Comparison of ENCODE assay signal across 8 cellular contexts in the genomic region with DNA sequence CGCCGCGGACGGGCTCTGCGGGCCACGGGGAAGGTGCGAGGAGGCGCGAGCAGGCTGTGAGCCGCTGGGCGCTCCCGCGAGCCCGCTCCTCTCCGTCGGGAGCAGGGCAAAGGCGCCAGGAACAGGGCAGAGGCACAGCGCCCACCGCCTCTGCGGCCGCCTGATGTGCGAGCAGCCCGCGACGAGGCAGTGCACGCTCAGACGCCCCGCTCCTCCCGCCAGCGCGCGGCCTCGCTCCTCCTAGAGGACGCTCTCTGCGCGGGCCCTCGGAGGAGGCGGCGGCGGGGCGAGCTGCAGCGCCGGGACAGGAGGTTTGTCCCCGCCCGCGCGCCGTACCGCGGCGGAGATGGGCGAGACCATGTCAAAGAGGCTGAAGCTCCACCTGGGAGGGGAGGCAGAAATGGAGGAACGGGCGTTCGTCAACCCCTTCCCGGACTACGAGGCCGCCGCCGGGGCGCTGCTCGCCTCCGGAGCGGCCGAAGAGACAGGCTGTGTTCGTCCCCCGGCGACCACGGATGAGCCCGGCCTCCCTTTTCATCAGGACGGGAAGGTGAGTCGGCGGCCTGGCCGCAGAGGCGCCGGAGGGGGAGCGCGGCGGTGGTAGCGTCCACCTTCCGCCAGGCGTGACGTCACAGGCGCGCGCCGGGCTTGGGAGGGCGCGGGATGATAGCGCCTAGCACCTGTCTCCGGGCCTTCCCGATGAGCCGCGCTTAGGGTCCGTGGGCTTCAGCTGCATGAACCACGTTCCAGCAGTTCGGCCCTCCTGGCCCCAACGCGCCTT. TPM values are rescaled to one million over a fixed set of nuclear protein-coding genes. Genes with fewer than 3 reads are reported as not detected.
DNase-seq lines count a peak whose midpoint lies in the region; ATAC-seq and TF ChIP-seq lines count a peak whose summit lies in the region.

No MANE protein-coding gene starts in this region.

- ATAC-seq in DND-41 (ENCODE audit: insufficient read depth, low read depth) = peak; percentile 82
- ATAC-seq in GM21737 (IDR thresholded peaks at IDR 0.05; ENCODE audit: unreplicated experiment) = peak; percentile 82
- ATAC-seq in Panc1 = peak; percentile 94
- ATAC-seq in naive B cell (ENCODE audit: low read depth in 2 of 2) = peak; percentile 77 to 83
- ATAC-seq in stimulated activated effector memory CD8-positive, alpha-beta T cell treated with anti-CD3 and anti-CD28 coated beads, Interleukin-12 subunit alpha, Interleukin-12 subunit beta, amount 100 ng/mL, for 72 hours = peak; percentile 92

- no TSS peak for BruUV-seq in Panc1 (replicated peaks; lab: Mats Ljungman, UMichigan)

- TF ChIP-seq CTCF in DND-41 (IDR thresholded peaks at IDR 0.05; ENCODE audit: borderline replicate concordance, extremely low read depth, low read length, poor library complexity, severe bottlenecking) = peak; percentile 41
- peak; percentile 57 for TF ChIP-seq CTCF in Panc1 (IDR thresholded peaks at IDR 0.05)

- H3K79me2 ChIP-seq in DND-41 (ENCODE audit: insufficient read depth, low read length) = peaks cover 3% of the 10 kb centered on the region

- peaks cover 0 to 1% (median 0%) of the 10 kb centered on the region in 7 donors for H3K9me3 Mint-ChIP-seq in naive B cell
- no peaks in the 10 kb centered on the region for H3K9me3 Mint-ChIP-seq in stimulated activated effector memory CD8-positive, alpha-beta T cell treated with anti-CD3 and anti-CD28 coated beads, Interleukin-12 subunit alpha, Interleukin-12 subunit beta, amount 100 ng/mL, for 72 hours

- H3K36me3 ChIP-seq in DND-41 (ENCODE audit: insufficient read depth, low read length) (no peaks in the 10 kb centered on the region; the same call in 1 of the 2 replicates), Panc1 (ENCODE audit: control insufficient read depth, insufficient read depth, low read length) (peaks cover 5% of the 10 kb centered on the region; the same call in 1 of the 2 replicates)

- POLR2A ChIA-PET in Panc1 (lab: Charles Lee) = interaction anchor here (0.5 to 0.7 kb wide), 2 partner anchors 43 to 207 kb away, joined by 4 to 9 read pairs; no protein-coding TSS in a partner anchor

- H3K9ac ChIP-seq in DND-41 (ENCODE audit: low read depth, low read length) = peak overlapping the region; percentile 94

- H3K27me3 ChIP-seq in DND-41 (ENCODE audit: insufficient read depth, low read length, poor library complexity) = no peaks in the 10 kb centered on the region
- H3K27me3 ChIP-seq in Panc1 (ENCODE audit: control insufficient read depth, insufficient read depth, low read length) = no peaks in the 10 kb centered on the region

- no peaks in the 10 kb centered on the region for H4K20me1 ChIP-seq in DND-41 (ENCODE audit: insufficient read depth, low read length)

- H3K27me3 Mint-ChIP-seq in naive B cell = no peaks in the 10 kb centered on the region

- H3K9me3 ChIP-seq in DND-41 (ENCODE audit: insufficient read depth, low read length, severe bottlenecking) (no peaks in the 10 kb centered on the region), Panc1 (ENCODE audit: control insufficient read depth, insufficient read depth, low read depth, low read length) (no peaks in the 10 kb centered on the region)

- peak; percentile 94 for DNase-seq in DND-41
- peak; percentile 91 for DNase-seq in KG1 (lab: John Stamatoyannopoulos, UW)
- DNase-seq in Panc1 (ENCODE audit: low read depth, low spot score) = peak; percentile 74
- DNase-seq in activated T-helper 1 cell treated with Interleukin-2 at 50 U/mL for 16 hours (ENCODE audit: low read depth) = peak; percentile 94
- peak; percentile 99 for DNase-seq in fibroblast of gingiva (ENCODE audit: low read depth)
- DNase-seq in naive B cell = peak; percentile 98
- peak; percentile 97 to 99 for DNase-seq in stimulated activated effector memory CD8-positive, alpha-beta T cell treated with anti-CD3 and anti-CD28 coated beads, Interleukin-12 subunit alpha, Interleukin-12 subunit beta, amount 100 ng/mL, for 72 hours (ENCODE audit: low spot score in 2 of 2)

- in situ Hi-C loops in Panc1 (cut with HindIII; ENCODE audit: low pct_unique_long_range_greater_than_20kb, low sequenced_read_pairs) = no loop called here

- peak overlapping the region; percentile 98 to 99 (median 98) for H3K27ac Mint-ChIP-seq in naive B cell
- H3K27ac Mint-ChIP-seq in stimulated activated effector memory CD8-positive, alpha-beta T cell treated with anti-CD3 and anti-CD28 coated beads, Interleukin-12 subunit alpha, Interleukin-12 subunit beta, amount 100 ng/mL, for 72 hours = peak overlapping the region; percentile 100

- H3K4me3 Mint-ChIP-seq in naive B cell = peak overlapping the region in 7 of 8 donors; percentile 84 to 97 (median 95)
- peak overlapping the region; percentile 94 for H3K4me3 Mint-ChIP-seq in stimulated activated effector memory CD8-positive, alpha-beta T cell treated with anti-CD3 and anti-CD28 coated beads, Interleukin-12 subunit alpha, Interleukin-12 subunit beta, amount 100 ng/mL, for 72 hours

- H3K27ac ChIP-seq in DND-41 (ENCODE audit: low read length) = peak overlapping the region; percentile 97
- peak overlapping the region; percentile 96 for H3K27ac ChIP-seq in Panc1 (ENCODE audit: low read length)

- H3K4me3 ChIP-seq in DND-41 (ENCODE audit: low read depth in 1 of 2, low read length in 2 of 2) = peak overlapping the region; percentile 84 to 93
- peak overlapping the region; percentile 85 to 99 for H3K4me3 ChIP-seq in Panc1 (ENCODE audit: low read depth in 2 of 2, low read length in 2 of 2)

- peak overlapping the region; percentile 79 for H3K4me2 ChIP-seq in DND-41 (ENCODE audit: insufficient read depth, low read length)

- intact Hi-C loops in Panc1 (cut with micrococcal nuclease; ENCODE audit: unreplicated experiment) = no loop called here

- CTCF ChIA-PET in Panc1 (lab: Charles Lee) = no interaction called here

- peak overlapping the region; percentile 92 for H2AFZ ChIP-seq in DND-41 (ENCODE audit: low read depth, low read length)

- H3K36me3 Mint-ChIP-seq in naive B cell = no peaks in the 10 kb centered on the region
- peaks cover 9% of the 10 kb centered on the region for H3K36me3 Mint-ChIP-seq in stimulated activated effector memory CD8-positive, alpha-beta T cell treated with anti-CD3 and anti-CD28 coated beads, Interleukin-12 subunit alpha, Interleukin-12 subunit beta, amount 100 ng/mL, for 72 hours

- peaks cover 21 to 37% (median 36%) of the 10 kb centered on the region in 3 donors for H3K4me1 Mint-ChIP-seq in naive B cell
- H3K4me1 Mint-ChIP-seq in stimulated activated effector memory CD8-positive, alpha-beta T cell treated with anti-CD3 and anti-CD28 coated beads, Interleukin-12 subunit alpha, Interleukin-12 subunit beta, amount 100 ng/mL, for 72 hours = peaks cover 28% of the 10 kb centered on the region

- H3K4me1 ChIP-seq in DND-41 (ENCODE audit: insufficient read depth, low read length) (peaks cover 27% of the 10 kb centered on the region), Panc1 (ENCODE audit: control insufficient read depth, insufficient read depth, low read length) (peaks cover 18% of the 10 kb centered on the region)

RNA-seq across cellular contexts. Expression of a gene that starts 0.7 kb away (rescaled TPM):
- total RNA-seq in Panc1 (2021; ENCODE audit: unreplicated experiment) = 30.6 TPM
- polyA plus RNA-seq in Panc1 (2012; ENCODE audit: insufficient read length) = 19.4 TPM
- polyA plus RNA-seq in naive B cell (ENCODE audit: low read depth in 6 of 6) = 1 to 10 TPM; 6.5 to 8.8 (median 6.9) TPM

Comparison
In these comparisons a context has a peak if more than half of its experiments do, and no peak if none do; other contexts are left out.
1. Peak in every context shown above with its lines: DNase-seq, ATAC-seq, H3K4me3 ChIP-seq and H3K27ac ChIP-seq.